Comparison of ENCODE assay signal across 8 cellular contexts in genomic region chr19:56566904-56567273, GRCh38. TPM values are rescaled to one million over a fixed set of nuclear protein-coding genes. Genes with fewer than 3 reads are reported as not detected.
DNase-seq lines count a peak whose midpoint lies in the region; ATAC-seq and TF ChIP-seq lines count a peak whose summit lies in the region.

No MANE protein-coding gene starts in this region.

- H3K36me3 Mint-ChIP-seq in neural crest cell (ENCODE audit: low read depth): peaks cover 65% of the 10 kb centered on the region

- TF ChIP-seq POLR2A in esophagus squamous epithelium (IDR thresholded peaks at IDR 0.05): no peak

- H3K9me3 ChIP-seq in esophagus squamous epithelium: peaks cover 7 to 86% (median 61%) of the 10 kb centered on the region in 3 donors

- intact Hi-C loops in esophagus squamous epithelium (cut with DNase I): no loop called here

- no peaks in the 10 kb centered on the region for H3K27me3 Mint-ChIP-seq in neural crest cell (ENCODE audit: low read depth)

- H3K4me3 Mint-ChIP-seq in neural crest cell: peak overlapping the region; percentile 99

- peak overlapping the region; percentile 96 for H3K27ac Mint-ChIP-seq in neural crest cell (ENCODE audit: unreplicated experiment)

- peak overlapping the region; percentile 75 to 96 (median 94) for H3K4me3 ChIP-seq in esophagus squamous epithelium

- H3K9me3 Mint-ChIP-seq in neural crest cell: peaks cover 24% of the 10 kb centered on the region

- H3K4me1 Mint-ChIP-seq in neural crest cell: peaks cover 13% of the 10 kb centered on the region

- peaks cover 0 to 50% (median 9%) of the 10 kb centered on the region in 3 donors for H3K36me3 ChIP-seq in esophagus squamous epithelium

- peak overlapping the region; percentile 77 to 92 (median 88) for H3K27ac ChIP-seq in esophagus squamous epithelium
- peak overlapping the region; percentile 63 for H3K27ac ChIP-seq in temporal lobe (ENCODE audit: low read depth, low read length)

- no peaks in the 10 kb centered on the region for H3K27me3 ChIP-seq in esophagus squamous epithelium

- 0 to 17% methylated on average over 7 of the region's 23 CpGs for WGBS in esophagus squamous epithelium, 2 donors

- DNase-seq in DMS79 (lab: John Stamatoyannopoulos, UW) (peak; percentile 28), Kasumi-1 (lab: John Stamatoyannopoulos, UW) (peak; percentile 17 to 38), esophagus squamous epithelium (lab: John Stamatoyannopoulos, UW) (no peak), neural crest cell (ENCODE audit: low read depth, low spot score) (peak; percentile 32), ecto neural progenitor cell (ENCODE audit: low spot score) (no peak)
- peak; percentile 10 to 15 for DNase-seq in activated CD4-positive, alpha-beta T cell treated with anti-CD3 and anti-CD28 coated beads, Interleukin-2, amount 50 U/mL, for 4 hours

- peaks cover 7 to 21% (median 8%) of the 10 kb centered on the region in 3 donors for H3K4me1 ChIP-seq in esophagus squamous epithelium

- peak; percentile 31 for ATAC-seq in GM21576 (IDR thresholded peaks at IDR 0.05; ENCODE audit: unreplicated experiment)

- TF ChIP-seq CTCF in esophagus squamous epithelium (IDR thresholded peaks at IDR 0.05) (no peak), neural crest cell (conservative IDR thresholded peaks at IDR 0.05) (no peak)

RNA-seq across cellular contexts. Expression of gene ZNF470, which starts 0.4 kb away (rescaled TPM):
- total RNA-seq in esophagus squamous epithelium: 1 to 10 TPM; 1.1 to 5.0 (median 1.7) TPM
- total RNA-seq in neural crest cell: 8.4 and 9.1 TPM in 2 replicates
- total RNA-seq in temporal lobe: 11.8 TPM

RNA-seq across cellular contexts. Expression of gene ZFP28, which starts 28.1 kb away (rescaled TPM):
- total RNA-seq in esophagus squamous epithelium (1 to 10 TPM; 1.3 to 6.9 (median 3.1) TPM), neural crest cell (7.4 and 8.0 TPM in 2 replicates), temporal lobe (30.5 TPM)

RNA-seq across cellular contexts. Expression of gene ZNF71, which starts 28.2 kb away (rescaled TPM):
- total RNA-seq in esophagus squamous epithelium (1 to 10 TPM; 3.0 to 8.4 (median 3.4) TPM), neural crest cell (21.7 TPM in 2 replicates), temporal lobe (14.8 TPM)

RNA-seq across cellular contexts. Expression of gene ZNF471, which starts 59.2 kb away (rescaled TPM):
- total RNA-seq in esophagus squamous epithelium: 1 to 10 TPM in 2 of 4 donors, under 1 TPM in 2; 0.80 to 5.0 (median 1.5) TPM
- total RNA-seq in neural crest cell: not detected in 2 replicates
- 17.0 TPM for total RNA-seq in temporal lobe

Comparison
In these comparisons a context has a peak if more than half of its experiments do, and no peak if none do; other contexts are left out.
1. DNase-seq: peak in DMS79 (single experiment), Kasumi-1 (2 of 2), activated CD4-positive, alpha-beta T cell treated with anti-CD3 and anti-CD28 coated beads, Interleukin-2, amount 50 U/mL, for 4 hours (2 of 2) and neural crest cell (single experiment); none in esophagus squamous epithelium (single experiment) and ecto neural progenitor cell (single experiment).